Comparison of ENCODE assay signal across 1 cellular context in the genomic region with DNA sequence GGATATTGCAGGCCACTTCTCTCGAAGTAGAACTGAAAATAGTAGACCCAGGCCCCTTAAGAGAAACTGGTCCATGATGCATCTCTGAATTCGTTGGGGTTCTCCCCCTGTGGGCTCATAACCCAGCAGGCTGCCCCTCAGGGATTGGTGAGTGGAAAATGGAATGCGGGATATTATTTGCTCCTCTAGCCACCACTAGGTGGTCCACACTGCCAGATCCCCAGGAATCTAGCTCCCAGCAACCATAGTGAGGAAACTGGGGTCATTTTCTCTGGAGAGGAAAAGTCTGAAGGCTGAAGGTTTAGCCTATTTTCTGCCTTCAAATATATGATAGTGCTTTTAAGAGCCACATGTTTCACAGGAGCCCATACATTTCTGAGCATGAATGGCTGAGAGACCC.
TF ChIP-seq lines count a peak whose summit lies in the region.

No MANE protein-coding gene starts in this region.

TF ChIP-seq in K562, 482 proteins besides CTCF, POLR2A, EP300 and RAD21 (continued from another document):
- TF ChIP-seq CAMTA2 (CRISPR knock-in tag; conservative IDR thresholded peaks at IDR 0.05) (no peak), SIRT6 (IDR thresholded peaks at IDR 0.05; ENCODE audit: low read depth, low read length) (no peak), FOXA3 (CRISPR knock-in tag; conservative IDR thresholded peaks at IDR 0.05 in 1 of 2, IDR thresholded peaks at IDR 0.05 in 1 of 2) (no peak), SREBF2 (CRISPR knock-in tag; IDR thresholded peaks at IDR 0.05) (no peak), TEAD1 (CRISPR knock-in tag; IDR thresholded peaks at IDR 0.05) (no peak), STAG1 (CRISPR knock-in tag; IDR thresholded peaks at IDR 0.05; ENCODE audit: borderline replicate concordance) (no peak), ZNF347 (CRISPR knock-in tag; IDR thresholded peaks at IDR 0.05; ENCODE audit: low read depth) (no peak), CBFB (CRISPR knock-in tag; IDR thresholded peaks at IDR 0.05) (no peak), KHSRP (IDR thresholded peaks at IDR 0.05) (no peak), ZNF57 (CRISPR knock-in tag; IDR thresholded peaks at IDR 0.05) (no peak)
- TF ChIP-seq, protein P1, sequence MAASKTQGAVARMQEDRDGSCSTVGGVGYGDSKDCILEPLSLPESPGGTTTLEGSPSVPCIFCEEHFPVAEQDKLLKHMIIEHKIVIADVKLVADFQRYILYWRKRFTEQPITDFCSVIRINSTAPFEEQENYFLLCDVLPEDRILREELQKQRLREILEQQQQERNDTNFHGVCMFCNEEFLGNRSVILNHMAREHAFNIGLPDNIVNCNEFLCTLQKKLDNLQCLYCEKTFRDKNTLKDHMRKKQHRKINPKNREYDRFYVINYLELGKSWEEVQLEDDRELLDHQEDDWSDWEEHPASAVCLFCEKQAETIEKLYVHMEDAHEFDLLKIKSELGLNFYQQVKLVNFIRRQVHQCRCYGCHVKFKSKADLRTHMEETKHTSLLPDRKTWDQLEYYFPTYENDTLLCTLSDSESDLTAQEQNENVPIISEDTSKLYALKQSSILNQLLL (CRISPR knock-in tag; IDR thresholded peaks at IDR 0.05; ENCODE audit: borderline replicate concordance) = no peak
